13 cellular contexts compared by ENCODE assay signal in the genomic region with DNA sequence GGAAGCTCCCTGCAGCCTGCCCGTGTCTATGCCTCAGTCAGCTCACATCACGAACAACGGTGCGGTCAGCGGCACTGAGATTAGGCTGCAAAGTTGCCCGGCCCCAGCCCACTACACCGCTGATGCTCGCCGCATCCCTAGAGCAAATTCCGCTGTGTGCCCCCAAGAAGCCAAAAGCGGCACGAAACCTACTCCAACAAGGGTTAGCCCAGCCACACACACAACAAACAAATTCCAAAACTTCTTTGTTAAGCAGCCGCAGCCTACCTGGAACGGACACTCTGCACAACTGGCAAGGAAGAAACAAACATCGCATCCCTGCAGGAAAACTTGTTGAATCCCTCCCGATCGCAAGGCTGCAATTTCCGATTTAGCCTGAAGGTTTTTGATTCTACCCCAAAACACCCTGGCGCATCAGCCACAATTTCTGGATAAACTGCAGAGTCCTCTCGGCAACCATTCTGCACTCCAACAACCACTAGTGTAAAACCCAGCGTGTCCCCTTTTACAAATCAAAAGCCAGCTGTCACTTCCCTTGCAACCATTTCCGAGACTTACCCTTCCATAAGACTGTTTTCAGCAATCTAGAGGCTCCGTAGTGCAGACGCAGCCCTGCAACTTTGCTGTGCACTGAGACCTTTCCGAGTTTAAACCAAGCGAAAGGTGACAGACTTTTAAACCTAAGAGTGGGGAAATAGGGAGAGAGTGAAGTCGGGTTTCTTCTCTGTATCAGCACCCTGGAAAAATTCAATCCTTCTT. TPM values are rescaled to one million over a fixed set of nuclear protein-coding genes. Genes with fewer than 3 reads are reported as not detected.
DNase-seq lines count a peak whose midpoint lies in the region; ATAC-seq, FAIRE-seq and TF ChIP-seq lines count a peak whose summit lies in the region.
"Had no signal": no experiment of that assay in that cellular context is flagged by ENCODE, and none has a peak within 500 bp of the region (broad histone marks: within the 10 kb centered on the region; RNA-seq: fewer than 3 reads in every experiment).

No MANE protein-coding gene starts in this region.

- TF ChIP-seq POLR2A in endothelial cell of umbilical vein (IDR thresholded peaks at IDR 0.05; ENCODE audit: low read depth, low read length) (no peak), GM18505 (IDR thresholded peaks at IDR 0.05; ENCODE audit: borderline replicate concordance, extremely low read depth, insufficient read depth, insufficient read length) (no peak)

- no peaks in the 10 kb centered on the region for H3K9me3 Mint-ChIP-seq in neural progenitor cell
- H3K9me3 Mint-ChIP-seq: stimulated activated naive CD8-positive, alpha-beta T cell treated with anti-CD3 and anti-CD28 coated beads, Interleukin-15, amount 100 ng/mL, for 72 hours had no signal

- intact Hi-C loops in endothelial cell of umbilical vein (cut with micrococcal nuclease), result no loop called here

- no peak overlapping the region for H3K27ac Mint-ChIP-seq in neural progenitor cell
- H3K27ac Mint-ChIP-seq: CD14-positive monocyte; stimulated activated naive CD8-positive, alpha-beta T cell treated with anti-CD3 and anti-CD28 coated beads, Interleukin-15, amount 100 ng/mL, for 72 hours had no signal

- peak overlapping the region; percentile 42 for H3K9ac ChIP-seq in endothelial cell of umbilical vein (replicated peaks; ENCODE audit: extremely low read depth, insufficient read depth, low read length)
- no peak overlapping the region for H3K9ac ChIP-seq in neural progenitor cell

- H3K36me3 ChIP-seq in endothelial cell of umbilical vein (ENCODE audit: control insufficient read depth in 2 of 2, extremely low read depth in 1 of 2, insufficient read depth in 2 of 2, low read length in 2 of 2), result no peaks in the 10 kb centered on the region
- H3K36me3 ChIP-seq in neural progenitor cell, result no peaks in the 10 kb centered on the region

- H3K4me1 ChIP-seq in endothelial cell of umbilical vein (ENCODE audit: control insufficient read depth, extremely low read depth, insufficient read depth, low read length) (peaks cover 15% of the 10 kb centered on the region), neural progenitor cell (peaks cover 9% of the 10 kb centered on the region)

- peaks cover 0 to 5% of the 10 kb centered on the region in 2 experiments for H3K27me3 ChIP-seq in endothelial cell of umbilical vein (ENCODE audit: control insufficient read depth in 2 of 2, insufficient read depth in 2 of 2, low read length in 2 of 2)
- peaks cover 74% of the 10 kb centered on the region for H3K27me3 ChIP-seq in neural progenitor cell

- H3K4me2 ChIP-seq in endothelial cell of umbilical vein (ENCODE audit: insufficient read depth, low read length) (peak overlapping the region; percentile 98), neural progenitor cell (peak overlapping the region; percentile 80)

- TF ChIP-seq CTCF in AG04449 (IDR thresholded peaks at IDR 0.05; ENCODE audit: insufficient read depth, low read length, missing control alignments) (no peak), endothelial cell of umbilical vein (IDR thresholded peaks at IDR 0.05; ENCODE audit: extremely low read depth in 1 of 2, insufficient read depth in 1 of 2, low read depth in 1 of 2, low read length in 2 of 2) (peak; percentile 27 to 44), neural progenitor cell (IDR thresholded peaks at IDR 0.05) (peak; percentile 46)

- no peaks in the 10 kb centered on the region for H3K9me1 ChIP-seq in endothelial cell of umbilical vein (replicated peaks; ENCODE audit: control insufficient read depth, extremely low read depth, insufficient read depth, low read length)

- peaks cover 18% of the 10 kb centered on the region for H3F3A ChIP-seq in neural progenitor cell (ENCODE audit: low read depth)

- H3K9me3 ChIP-seq in endothelial cell of umbilical vein (replicated peaks; ENCODE audit: control insufficient read depth, insufficient read depth, low read length) (no peaks in the 10 kb centered on the region), neural progenitor cell (ENCODE audit: low read depth) (no peaks in the 10 kb centered on the region)

- H3K27ac ChIP-seq in endothelial cell of umbilical vein (ENCODE audit: insufficient read depth, low read depth, low read length) (no peak overlapping the region), neural progenitor cell (no peak overlapping the region)

- dilution Hi-C loops in endothelial cell of umbilical vein (cut with MboI; ENCODE audit: extremely low pct_ligation_motif_present, low sequenced_read_pairs), result no loop called here

- no peaks in the 10 kb centered on the region for H3K36me3 Mint-ChIP-seq in neural progenitor cell
- H3K36me3 Mint-ChIP-seq: CD14-positive monocyte had no signal

- POLR2A ChIA-PET in AG04449 (lab: Yijun Ruan, JAX) (no interaction called here), endothelial cell of umbilical vein (lab: Charles Lee) (no interaction called here)

- H3K4me3 Mint-ChIP-seq in neural progenitor cell, result no peak overlapping the region
- H3K4me3 Mint-ChIP-seq: CD14-positive monocyte; stimulated activated naive CD8-positive, alpha-beta T cell treated with anti-CD3 and anti-CD28 coated beads, Interleukin-15, amount 100 ng/mL, for 72 hours had no signal

- CTCF ChIA-PET in AG04449 (lab: Yijun Ruan, JAX), result no interaction called here
- CTCF ChIA-PET in endothelial cell of umbilical vein (lab: Charles Lee), result interaction anchor here (0.8 to 1.8 kb wide), 5 partner anchors 15 to 910 kb away, joined by 3 to 5 read pairs (median 3); no protein-coding TSS in a partner anchor

- DNase-seq in AG04449 (ENCODE audit: low read depth, low spot score) (no peak), NCI-H524 (lab: John Stamatoyannopoulos, UW) (peak; percentile 42 to 72), endothelial cell of umbilical vein (ENCODE audit: low read depth, low spot score) (peak; percentile 68), neural progenitor cell (ENCODE audit: low spot score) (peak; percentile 57), foreskin melanocyte (no peak), NCI-H2171 treated with DMSO at 0.1 percent for 48 hours (lab: John Stamatoyannopoulos, UW) (no peak)
- DNase-seq: activated effector memory CD4-positive, alpha-beta T cell treated with anti-CD3 and anti-CD28 coated beads, Interleukin-2, amount 50 U/mL, for 16 hours; effector CD4-positive, alpha-beta T cell; left cardiac atrium; stimulated activated naive CD8-positive, alpha-beta T cell treated with anti-CD3 and anti-CD28 coated beads, Interleukin-15, amount 100 ng/mL, for 72 hours had no signal

- H3K79me2 ChIP-seq in endothelial cell of umbilical vein (ENCODE audit: control insufficient read depth, insufficient read depth, low read length), result no peaks in the 10 kb centered on the region
- no peaks in the 10 kb centered on the region for H3K79me2 ChIP-seq in neural progenitor cell (ENCODE audit: low read depth)

- FAIRE-seq in endothelial cell of umbilical vein (lab: Jason Lieb, UNC), result peak; percentile 74

- peak overlapping the region; percentile 92 for H2AFZ ChIP-seq in endothelial cell of umbilical vein (ENCODE audit: low read depth, low read length)
- H2AFZ ChIP-seq in neural progenitor cell (replicated peaks), result peak overlapping the region; percentile 67

- peak overlapping the region; percentile 16; the same call in 1 of the 2 replicates for H3K4me3 ChIP-seq in AG04449 (ENCODE audit: low read depth, low read length)
- peak overlapping the region; percentile 58 to 80 (median 73) for H3K4me3 ChIP-seq in endothelial cell of umbilical vein (replicated peaks in 1 of 3; ENCODE audit: insufficient read depth in 1 of 3, low read depth in 1 of 3, low read length in 3 of 3)
- H3K4me3 ChIP-seq in neural progenitor cell, result peak overlapping the region; percentile 50

- peaks cover 6% of the 10 kb centered on the region for H3K27me3 Mint-ChIP-seq in neural progenitor cell (ENCODE audit: insufficient read depth, low read depth)

- peaks cover 14% of the 10 kb centered on the region for H3K4me1 Mint-ChIP-seq in neural progenitor cell
- H3K4me1 Mint-ChIP-seq: CD14-positive monocyte; stimulated activated naive CD8-positive, alpha-beta T cell treated with anti-CD3 and anti-CD28 coated beads, Interleukin-15, amount 100 ng/mL, for 72 hours had no signal

- no peak for ATAC-seq in GM21528 (IDR thresholded peaks at IDR 0.05; ENCODE audit: low FRiP score, unreplicated experiment)
- ATAC-seq in GM18505 (IDR thresholded peaks at IDR 0.05; ENCODE audit: unreplicated experiment), result no peak
- ATAC-seq: stimulated activated naive CD8-positive, alpha-beta T cell treated with anti-CD3 and anti-CD28 coated beads, Interleukin-15, amount 100 ng/mL, for 72 hours had no signal

- no TSS peak for BruUV-seq in endothelial cell of umbilical vein (replicated peaks; lab: Mats Ljungman, UMichigan)

- H4K20me1 ChIP-seq in endothelial cell of umbilical vein (replicated peaks; ENCODE audit: control insufficient read depth, extremely low read depth, insufficient read depth, low read length), result no peaks in the 10 kb centered on the region
- no peaks in the 10 kb centered on the region for H4K20me1 ChIP-seq in neural progenitor cell (ENCODE audit: low read depth)

TF ChIP-seq in endothelial cell of umbilical vein, 7 proteins besides CTCF, POLR2A, EP300 and RAD21:
- TF ChIP-seq FOS (IDR thresholded peaks at IDR 0.05; ENCODE audit: borderline replicate concordance, insufficient read depth, low read length), result no peak
- no peak for TF ChIP-seq POLR2AphosphoS5 (IDR thresholded peaks at IDR 0.05; ENCODE audit: insufficient read depth, low read depth, low read length)
- no peak for TF ChIP-seq JUN (IDR thresholded peaks at IDR 0.05; ENCODE audit: borderline replicate concordance, insufficient read depth, insufficient read length, low read depth)
- TF ChIP-seq MYC (IDR thresholded peaks at IDR 0.05; ENCODE audit: low read depth, low read length), result no peak
- no peak for TF ChIP-seq MAX (IDR thresholded peaks at IDR 0.05; ENCODE audit: insufficient read depth, insufficient read length)
- no peak for TF ChIP-seq GATA2 (IDR thresholded peaks at IDR 0.05; ENCODE audit: insufficient read depth, insufficient read length, low read depth, low read length)
- TF ChIP-seq EZH2 (IDR thresholded peaks at IDR 0.05; ENCODE audit: borderline replicate concordance, low read depth, low read length, severe bottlenecking), result no peak

RNA-seq across cellular contexts. Expression of gene ROBO1, which starts 0.4 kb away (rescaled TPM):
- total RNA-seq in endothelial cell of umbilical vein, result 14.2 and 26.4 TPM in 2 replicates
- 4.3 and 5.9 TPM in 2 replicates for polyA plus RNA-seq in endothelial cell of umbilical vein
- 5.5 and 7.1 TPM in 2 replicates for polyA plus RNA-seq in endothelial cell of umbilical vein (2011; cell fraction: cytosol; rRNA removed)
- polyA plus RNA-seq in endothelial cell of umbilical vein (2011; cell fraction: nucleus; rRNA removed), result 10.2 and 10.7 TPM in 2 replicates
- 16.1 and 18.6 TPM in 2 replicates for polyA plus RNA-seq in endothelial cell of umbilical vein (2012)
- polyA minus RNA-seq in endothelial cell of umbilical vein, result 18.4 and 29.6 TPM in 2 replicates
- polyA minus RNA-seq in endothelial cell of umbilical vein (2011; cell fraction: cytosol; rRNA and poly(A)+ RNA removed), result 24.4 TPM
- 24.3 and 33.1 TPM in 2 replicates for polyA minus RNA-seq in endothelial cell of umbilical vein (2011; cell fraction: nucleus; rRNA and poly(A)+ RNA removed)
- total RNA-seq in neural progenitor cell (ENCODE audit: low replicate concordance), result 168 and 169 TPM in 2 replicates

Comparison
In these comparisons a context has a peak if more than half of its experiments do, and no peak if none do; other contexts are left out.
1. DNase-seq: peak in NCI-H524 (2 of 2), endothelial cell of umbilical vein (single experiment) and neural progenitor cell (single experiment); none in AG04449 (single experiment), foreskin melanocyte (single experiment) and NCI-H2171 treated with DMSO at 0.1 percent for 48 hours (single experiment).
2. H3K4me3 ChIP-seq: peak in every context shown above with its lines; median percentile 73 in endothelial cell of umbilical vein; 50 in neural progenitor cell; 16 in AG04449.